ENCODE assay signal across 8 cellular contexts in the genomic region with DNA sequence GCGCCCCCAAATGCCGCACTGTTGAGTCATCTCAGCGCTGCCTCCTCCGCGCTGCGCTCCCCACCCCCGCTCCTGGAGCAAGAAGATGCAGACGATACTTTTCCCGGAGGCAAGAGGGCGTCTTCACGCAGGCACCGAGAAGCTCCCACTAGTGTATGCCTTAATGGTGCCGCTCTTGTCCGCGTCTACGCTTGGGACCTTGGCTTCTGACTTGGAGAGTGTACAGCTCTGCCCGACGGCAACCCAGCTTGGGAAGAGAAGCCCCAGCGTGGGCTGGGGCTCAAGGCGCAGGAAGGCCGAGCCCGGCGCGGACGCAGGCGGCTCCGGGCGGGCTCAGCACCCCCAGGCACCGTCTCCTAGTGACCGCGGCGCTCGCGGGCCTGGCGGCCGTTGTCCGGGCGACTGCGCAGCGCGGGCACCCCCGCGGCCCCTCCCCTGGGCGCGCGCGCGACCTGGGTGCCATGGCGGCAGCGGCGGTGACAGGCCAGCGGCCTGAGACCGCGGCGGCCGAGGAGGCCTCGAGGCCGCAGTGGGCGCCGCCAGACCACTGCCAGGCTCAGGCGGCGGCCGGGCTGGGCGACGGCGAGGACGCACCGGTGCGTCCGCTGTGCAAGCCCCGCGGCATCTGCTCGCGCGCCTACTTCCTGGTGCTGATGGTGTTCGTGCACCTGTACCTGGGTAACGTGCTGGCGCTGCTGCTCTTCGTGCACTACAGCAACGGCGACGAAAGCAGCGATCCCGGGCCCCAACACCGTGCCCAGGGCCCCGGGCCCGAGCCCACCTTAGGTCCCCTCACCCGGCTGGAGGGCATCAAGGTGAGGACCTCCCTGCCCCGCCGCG. TPM values are rescaled to one million over a fixed set of nuclear protein-coding genes. Genes with fewer than 3 reads are reported as not detected.
DNase-seq lines count a peak whose midpoint lies in the region; ATAC-seq, FAIRE-seq and TF ChIP-seq lines count a peak whose summit lies in the region.

Gene P4HTM, plus strand, starts transcription at position 446 of the 840 bp plus-strand sequence. Its CDS starts 16 bp downstream, at position 462.

- peak; percentile 62 for ATAC-seq in HG02759 (IDR thresholded peaks at IDR 0.05; ENCODE audit: unreplicated experiment)

- no peaks in the 10 kb centered on the region for H3K27me3 Mint-ChIP-seq in chondrocyte (ENCODE audit: low read depth)

- peaks cover 28% of the 10 kb centered on the region for H3K4me1 Mint-ChIP-seq in chondrocyte (ENCODE audit: low read depth)

- peak within 1 kb of the TSS; percentile 94 for H3K4me3 Mint-ChIP-seq in chondrocyte (ENCODE audit: unreplicated experiment)

- peak; percentile 73 for TF ChIP-seq CTCF in chondrocyte (IDR thresholded peaks at IDR 0.05)

- no peak; the same call in 1 of the 2 replicates for TF ChIP-seq POLR2A in GM12891 (IDR thresholded peaks at IDR 0.05; ENCODE audit: low read depth, low read length)

- peaks cover 1% of the 10 kb centered on the region for H3K36me3 Mint-ChIP-seq in chondrocyte (ENCODE audit: low read depth)

- DNase-seq in GM12891 (ENCODE audit: insufficient read length, low spot score) (peak; percentile 53), NCI-H345 (lab: John Stamatoyannopoulos, UW) (peak; percentile 61), chondrocyte (ENCODE audit: low spot score) (no peak), kidney tubule cell (ENCODE audit: low spot score) (peak; percentile 94), DMS153 treated with DMSO at 0.1 percent for 48 hours (lab: John Stamatoyannopoulos, UW; ENCODE audit: unreplicated experiment) (no peak)
- DNase-seq in activated CD4-positive, alpha-beta T cell treated with anti-CD3 and anti-CD28 coated beads for 4 hours = peak; percentile 87 to 88
- peak; percentile 50 to 83 (median 65) for DNase-seq in stimulated activated CD4-positive, alpha-beta T cell treated with anti-CD3 and anti-CD28 coated beads, Interleukin-1b, Interleukin-23, amount 100 ng/mL, for 24 hours (ENCODE audit: low read depth in 4 of 4, low spot score in 1 of 4)

- no peaks in the 10 kb centered on the region for H3K9me3 Mint-ChIP-seq in chondrocyte (ENCODE audit: low read depth)

- H3K27ac Mint-ChIP-seq in chondrocyte (ENCODE audit: unreplicated experiment) = peak within 1 kb of the TSS; percentile 96

- peak; percentile 93 for FAIRE-seq in GM12891 (lab: Jason Lieb, UNC)

TF ChIP-seq in GM12891, 5 proteins besides CTCF, POLR2A, EP300 and RAD21:
- TF ChIP-seq PAX5 (IDR thresholded peaks at IDR 0.05; ENCODE audit: insufficient read depth, low read length, severe bottlenecking) (no peak), POLR2AphosphoS5 (IDR thresholded peaks at IDR 0.05; ENCODE audit: low read depth, low read length) (peak; percentile 62)

RNA-seq across cellular contexts. Expression of gene P4HTM, which starts in this region (rescaled TPM):
- 17.9 TPM for polyA plus RNA-seq in GM12891 (2012; ENCODE audit: low read depth, missing spikeins)
- 25.6 to 31.0 TPM (median 26.3 TPM) in 3 replicates for total RNA-seq in chondrocyte

Comparison
In these comparisons a context has a peak if more than half of its experiments do, and no peak if none do; other contexts are left out.
1. DNase-seq: peak in GM12891 (single experiment), NCI-H345 (single experiment), activated CD4-positive, alpha-beta T cell treated with anti-CD3 and anti-CD28 coated beads for 4 hours (2 of 2), kidney tubule cell (single experiment) and stimulated activated CD4-positive, alpha-beta T cell treated with anti-CD3 and anti-CD28 coated beads, Interleukin-1b, Interleukin-23, amount 100 ng/mL, for 24 hours (4 of 4); none in chondrocyte (single experiment) and DMS153 treated with DMSO at 0.1 percent for 48 hours (single experiment).